Comparison of ENCODE assay signal across 21 cellular contexts in the genomic region with DNA sequence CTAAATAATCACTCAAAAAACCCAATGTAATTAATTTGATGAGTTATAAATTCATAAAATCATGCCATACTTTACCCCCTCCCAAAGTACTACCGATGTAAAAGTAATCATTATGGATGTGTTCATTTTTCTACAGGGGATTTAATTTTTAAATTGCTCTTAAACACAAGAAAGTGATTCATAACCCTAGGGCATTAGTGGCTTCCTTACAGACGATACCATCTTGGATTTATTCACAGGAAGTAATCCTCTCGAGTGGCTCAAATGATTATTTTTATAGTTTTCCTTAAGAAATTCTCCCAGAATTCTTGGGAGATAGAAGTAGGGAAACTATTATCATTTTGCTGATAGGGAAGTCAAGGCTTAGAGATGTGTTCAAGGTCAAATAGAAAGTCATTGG.
DNase-seq lines count a peak whose midpoint lies in the region.
"Had no signal": no experiment of that assay in that cellular context is flagged by ENCODE, and none has a peak within 500 bp of the region (broad histone marks: within the 10 kb centered on the region; RNA-seq: fewer than 3 reads in every experiment).

No MANE protein-coding gene starts in this region.

- DNase-seq in A172 (ENCODE audit: low spot score) (peak; percentile 26), ELR (ENCODE audit: low read depth) (peak; percentile 47), M059J (ENCODE audit: low read depth) (peak; percentile 24), RPMI7951 (ENCODE audit: low read depth) (peak; percentile 4), NCI-H1105 (lab: John Stamatoyannopoulos, UW) (no peak), NCI-H2196 (lab: John Stamatoyannopoulos, UW; ENCODE audit: unreplicated experiment) (no peak), COLO829 (ENCODE audit: low spot score) (no peak), RKO (ENCODE audit: low spot score) (no peak)
- DNase-seq: activated effector memory CD4-positive, alpha-beta T cell treated with anti-CD3 and anti-CD28 coated beads, Interleukin-2, amount 50 U/mL, for 16 hours; activated T-cell treated with anti-CD3 and anti-CD28 coated beads, Interleukin-2, amount 50 U/mL, for 24 hours; anterior cingulate cortex; CD8-positive, alpha-beta memory T cell; effector memory CD4-positive, alpha-beta T cell; erythroblast; glutamatergic neuron; NCI-H146; NCI-H345; SIG-M5; SW 1271; T1000; transverse colon had no signal

Comparison
In these comparisons a context has a peak if more than half of its experiments do, and no peak if none do; other contexts are left out.
1. DNase-seq: peak in A172 (single experiment), ELR (single experiment), M059J (single experiment) and RPMI7951 (single experiment); none in NCI-H1105 (single experiment), NCI-H2196 (single experiment), COLO829 (single experiment) and RKO (single experiment).